Comparison of ENCODE assay signal across 2 cellular contexts in the genomic region with DNA sequence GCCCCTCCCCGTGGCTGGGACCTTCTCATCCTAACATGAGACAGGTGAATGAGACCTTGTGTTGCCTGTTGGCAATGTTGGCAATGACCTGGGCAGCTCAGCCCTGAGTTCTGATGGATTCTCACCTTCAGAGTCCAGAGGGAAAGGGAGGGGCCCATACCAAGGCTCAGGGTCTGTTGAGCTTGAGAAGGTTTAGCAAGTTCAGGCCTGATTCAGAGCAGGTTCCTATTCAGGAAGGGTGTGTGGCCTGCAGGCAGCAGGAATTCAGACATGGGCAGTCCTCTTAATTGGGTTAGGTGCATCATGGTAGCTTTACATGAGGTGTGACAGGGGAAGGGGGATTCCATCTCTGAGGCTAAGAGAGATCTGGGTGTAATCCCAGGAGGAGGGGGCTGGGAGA. TPM values are rescaled to one million over a fixed set of nuclear protein-coding genes. Genes with fewer than 3 reads are reported as not detected.
"Had no signal": no experiment of that assay in that cellular context is flagged by ENCODE, and none has a peak within 500 bp of the region (broad histone marks: within the 10 kb centered on the region; RNA-seq: fewer than 3 reads in every experiment).

No MANE protein-coding gene starts in this region.

RNA-seq across cellular contexts. Expression of a gene that starts 16.2 kb away (rescaled TPM):
- total RNA-seq: G401, GM12878 had no signal

RNA-seq across cellular contexts. Expression of a gene that starts 24.6 kb away (rescaled TPM):
- total RNA-seq: G401, GM12878 had no signal
- polyA plus RNA-seq: GM12878 had no signal

RNA-seq across cellular contexts. Expression of a gene that starts 49.6 kb away (rescaled TPM):
- total RNA-seq: G401, GM12878 had no signal
- polyA plus RNA-seq: GM12878 had no signal
